Comparison of ENCODE assay signal across 8 cellular contexts in the genomic region with DNA sequence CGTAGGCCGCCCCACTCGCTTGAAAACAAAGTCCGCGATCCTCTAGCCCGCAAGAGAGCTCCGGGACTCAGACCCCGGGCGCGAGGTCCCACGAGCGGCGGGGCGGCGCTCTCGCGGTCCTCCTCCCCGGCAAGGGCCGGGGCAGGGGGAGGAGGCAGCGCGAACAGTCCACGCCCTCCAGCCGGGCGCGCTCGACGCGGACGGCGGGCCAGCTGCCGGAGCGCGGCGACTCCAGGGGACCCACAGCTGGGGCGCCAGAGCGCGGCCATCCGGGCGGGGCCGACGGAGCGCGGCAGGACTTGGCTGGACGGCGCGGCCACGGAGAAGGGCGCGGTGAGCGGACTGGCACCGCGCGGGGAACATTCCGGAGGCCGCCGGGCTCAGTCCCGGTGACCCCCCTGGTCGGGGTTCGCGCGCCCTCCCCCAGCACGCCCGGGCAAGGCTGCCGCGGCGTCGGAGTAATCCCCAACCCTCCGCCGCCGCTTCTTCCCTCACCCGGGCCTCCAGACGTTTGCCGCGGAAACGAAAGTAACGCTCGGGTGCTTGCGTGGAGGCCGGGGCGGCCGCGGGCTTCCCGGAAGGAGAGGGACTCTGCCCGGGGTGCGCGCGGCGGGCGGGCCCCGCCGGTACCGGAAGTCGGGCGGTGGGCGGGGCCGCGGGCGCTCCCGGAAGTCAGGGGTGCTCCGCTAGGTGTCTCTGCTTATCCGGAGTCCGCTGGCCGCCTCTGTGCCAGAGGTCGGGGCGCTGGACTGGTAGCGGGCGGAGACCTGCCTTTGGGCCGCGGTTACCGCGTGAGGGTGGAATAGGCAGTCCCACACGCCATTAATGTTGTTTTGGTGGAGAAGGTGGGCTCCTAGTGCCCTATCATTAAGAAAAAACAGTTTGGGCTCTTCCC. TPM values are rescaled to one million over a fixed set of nuclear protein-coding genes. Genes with fewer than 3 reads are reported as not detected.
DNase-seq lines count a peak whose midpoint lies in the region; ATAC-seq and TF ChIP-seq lines count a peak whose summit lies in the region.

A gene (plus strand): TSS at position 166 of the 895 bp plus-strand sequence. CDS start 8,330 bp downstream, outside the sequence.

- DNase-seq in AG10803 (ENCODE audit: low read depth), result peak; percentile 88
- DNase-seq in NCI-H446 (lab: John Stamatoyannopoulos, UW), result peak; percentile 79 to 87
- DNase-seq in activated CD4-positive, CD25-positive, alpha-beta regulatory T cell treated with anti-CD3 and anti-CD28 coated beads, Interleukin-2, amount 50 U/mL, for 72 hours, result peak; percentile 97
- peak; percentile 82 for DNase-seq in cerebellar cortex (ENCODE audit: low spot score)
- DNase-seq in kidney epithelial cell (ENCODE audit: low read depth), result no peak
- peak; percentile 77 to 96 for DNase-seq in stimulated activated CD4-positive, alpha-beta T cell treated with anti-CD3 and anti-CD28 coated beads, Interleukin-1b, Interleukin-23, amount 100 ng/mL, for 1 hour (ENCODE audit: low read depth in 2 of 2)

- H3K4me3 ChIP-seq in AG10803 (ENCODE audit: low read length) (peak within 1 kb of the TSS; percentile 85), kidney epithelial cell (ENCODE audit: low read depth, low read length) (peak within 1 kb of the TSS; percentile 72)

- ATAC-seq in GM18907 (IDR thresholded peaks at IDR 0.05; ENCODE audit: unreplicated experiment) (peak; percentile 86), HG03139 (IDR thresholded peaks at IDR 0.05; ENCODE audit: unreplicated experiment) (peak; percentile 79)

- TF ChIP-seq CTCF in AG10803 (conservative IDR thresholded peaks at IDR 0.05; ENCODE audit: low read length) (peak; percentile 41), kidney epithelial cell (IDR thresholded peaks at IDR 0.05; ENCODE audit: insufficient read depth, low read length, poor library complexity, severe bottlenecking) (peak; percentile 29)

- H3K36me3 ChIP-seq in kidney epithelial cell (ENCODE audit: control insufficient read depth, insufficient read depth, low read length), result no peaks in the 10 kb centered on the region

- no peaks in the 10 kb centered on the region for H3K27me3 ChIP-seq in kidney epithelial cell (ENCODE audit: control insufficient read depth, insufficient read depth, low read length)

RNA-seq across cellular contexts. Expression of the gene that starts here (rescaled TPM):
- total RNA-seq in kidney epithelial cell, result 20.5 and 22.6 TPM in 2 replicates
